Comparison of ENCODE assay signal across 9 cellular contexts in the genomic region with DNA sequence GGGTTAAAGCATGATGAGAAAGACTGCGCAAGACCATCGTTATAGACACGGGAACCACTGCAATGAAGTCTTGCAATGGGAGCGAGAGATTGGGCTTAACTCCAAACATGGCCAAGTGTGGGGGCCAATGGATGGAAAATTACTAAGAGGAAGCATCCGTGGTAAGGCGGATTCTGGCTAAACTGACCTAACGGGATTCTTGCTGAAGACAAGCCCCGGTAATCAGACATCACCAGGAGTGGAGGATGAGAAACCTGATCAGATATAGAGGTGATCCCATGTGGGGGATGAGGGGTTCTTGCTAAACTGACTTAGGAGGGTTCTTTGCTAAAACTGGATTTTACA.
"Had no signal": no experiment of that assay in that cellular context is flagged by ENCODE, and none has a peak within 500 bp of the region (broad histone marks: within the 10 kb centered on the region; RNA-seq: fewer than 3 reads in every experiment).

No MANE protein-coding gene starts in this region.

- H3K27ac Mint-ChIP-seq: activated naive CD4-positive, alpha-beta T cell treated with anti-CD3 and anti-CD28 coated beads, Interleukin-2, amount 50 U/mL, for 24 hours; WTC11 had no signal

- H3K9me3 Mint-ChIP-seq: activated naive CD4-positive, alpha-beta T cell treated with anti-CD3 and anti-CD28 coated beads, Interleukin-2, amount 50 U/mL, for 24 hours; naive B cell; WTC11 had no signal

- DNase-seq: left lung, spleen had no signal

- H3K27ac ChIP-seq: body of pancreas, cardiac muscle cell, left lung, spleen, thoracic aorta had no signal

- H3K4me3 Mint-ChIP-seq: activated naive CD4-positive, alpha-beta T cell treated with anti-CD3 and anti-CD28 coated beads, Interleukin-2, amount 50 U/mL, for 24 hours; WTC11 had no signal

- H3K36me3 ChIP-seq: cardiac muscle cell, left lung, spleen, thoracic aorta had no signal

- H3K27me3 ChIP-seq: body of pancreas, cardiac muscle cell, spleen had no signal

- H3K36me3 Mint-ChIP-seq: activated naive CD4-positive, alpha-beta T cell treated with anti-CD3 and anti-CD28 coated beads, Interleukin-2, amount 50 U/mL, for 24 hours; naive B cell; WTC11 had no signal

- H3K9me3 ChIP-seq: body of pancreas, left lung, spleen, thoracic aorta had no signal

- H3K4me3 ChIP-seq: body of pancreas, cardiac muscle cell, left lung, lung, spleen, thoracic aorta had no signal
